ENCODE assay signal across 16 cellular contexts in genomic region chr19:48654299-48655059, GRCh38. TPM values are rescaled to one million over a fixed set of nuclear protein-coding genes. Genes with fewer than 3 reads are reported as not detected.
DNase-seq lines count a peak whose midpoint lies in the region; ATAC-seq and TF ChIP-seq lines count a peak whose summit lies in the region.
"Had no signal": no experiment of that assay in that cellular context is flagged by ENCODE, and none has a peak within 500 bp of the region (broad histone marks: within the 10 kb centered on the region; RNA-seq: fewer than 3 reads in every experiment).

No MANE protein-coding gene starts in this region.

- H3K4me3 ChIP-seq in OCI-LY7 (ENCODE audit: low read depth, low read length, poor library complexity, severe bottlenecking) (no peak overlapping the region), mesenchymal stem cell (ENCODE audit: insufficient read depth in 1 of 2, low read depth in 1 of 2, low read length in 2 of 2) (no peak overlapping the region)
- H3K4me3 ChIP-seq: breast epithelium had no signal

- H2AK5ac ChIP-seq in mesenchymal stem cell (ENCODE audit: low read length, severe bottlenecking) = no peak overlapping the region

- ATAC-seq in GM18498 (IDR thresholded peaks at IDR 0.05; ENCODE audit: unreplicated experiment) = no peak
- ATAC-seq: right cardiac atrium had no signal

- no peaks in the 10 kb centered on the region for H4K20me1 ChIP-seq in OCI-LY7 (ENCODE audit: insufficient read depth, low read length)

- peaks cover 8% of the 10 kb centered on the region for H3K27me3 Mint-ChIP-seq in activated CD4-positive, alpha-beta T cell treated with anti-CD3 and anti-CD28 coated beads, Interleukin-2, amount 10 ng/mL, durations not matched to agents 24 days and 14 days
- peaks cover 22% of the 10 kb centered on the region for H3K27me3 Mint-ChIP-seq in progenitor cell of endocrine pancreas

- H3K27ac ChIP-seq in OCI-LY7 (ENCODE audit: low read depth, low read length, poor library complexity, severe bottlenecking) (no peak overlapping the region), mesenchymal stem cell (ENCODE audit: low read length, poor library complexity, severe bottlenecking) (no peak overlapping the region)
- H3K27ac ChIP-seq: breast epithelium had no signal

- peaks cover 0 to 3% of the 10 kb centered on the region in 2 experiments for H3K27me3 ChIP-seq in mesenchymal stem cell (ENCODE audit: control insufficient read depth in 1 of 2, insufficient read depth in 1 of 2, low read length in 2 of 2)
- H3K27me3 ChIP-seq: breast epithelium had no signal

- no peak overlapping the region for H3K4me3 Mint-ChIP-seq in activated CD4-positive, alpha-beta T cell treated with anti-CD3 and anti-CD28 coated beads, Interleukin-2, amount 10 ng/mL, durations not matched to agents 24 days and 14 days
- no peak overlapping the region for H3K4me3 Mint-ChIP-seq in progenitor cell of endocrine pancreas (ENCODE audit: low read depth)
- H3K4me3 Mint-ChIP-seq: activated CD4-positive, alpha-beta memory T cell treated with anti-CD3 and anti-CD28 coated beads, Interleukin-2, amount 10 ng/mL, durations not matched to agents 7 days and 5 days had no signal

- H3K36me3 ChIP-seq in OCI-LY7 (ENCODE audit: insufficient read depth, low read length) = no peaks in the 10 kb centered on the region
- H3K36me3 ChIP-seq in mesenchymal stem cell (ENCODE audit: control insufficient read depth in 1 of 2, insufficient read depth in 2 of 2, low read depth in 1 of 2, low read length in 2 of 2) = no peaks in the 10 kb centered on the region
- H3K36me3 ChIP-seq: breast epithelium had no signal

- H2BK12ac ChIP-seq in mesenchymal stem cell (ENCODE audit: low read length in 2 of 2) = peak overlapping the region in 1 of 2 experiments; percentile 15

- no peaks in the 10 kb centered on the region for H3K36me3 Mint-ChIP-seq in activated CD4-positive, alpha-beta T cell treated with anti-CD3 and anti-CD28 coated beads, Interleukin-2, amount 10 ng/mL, durations not matched to agents 24 days and 14 days (ENCODE audit: low read depth)
- H3K36me3 Mint-ChIP-seq in progenitor cell of endocrine pancreas (ENCODE audit: insufficient read depth) = no peaks in the 10 kb centered on the region
- H3K36me3 Mint-ChIP-seq: CD4-positive, CD25-positive, alpha-beta regulatory T cell had no signal

- H2BK15ac ChIP-seq in mesenchymal stem cell (ENCODE audit: low read depth, poor library complexity, severe bottlenecking) = no peak overlapping the region

- intact Hi-C loops in OCI-LY7 (cut with micrococcal nuclease; ENCODE audit: unreplicated experiment) = no loop called here
- intact Hi-C loops in activated CD4-positive, alpha-beta T cell treated with anti-CD3 and anti-CD28 coated beads, Interleukin-2, amount 10 ng/mL, durations not matched to agents 24 days and 14 days (cut with micrococcal nuclease) = no loop called here

- H3K4me1 ChIP-seq in OCI-LY7 (ENCODE audit: insufficient read depth, low read length, poor library complexity, severe bottlenecking) = peaks cover 3% of the 10 kb centered on the region
- peaks cover 18% of the 10 kb centered on the region for H3K4me1 ChIP-seq in mesenchymal stem cell (ENCODE audit: control insufficient read depth, insufficient read depth, low read depth, low read length)
- H3K4me1 ChIP-seq: breast epithelium had no signal

- no peaks in the 10 kb centered on the region for H3K9me2 ChIP-seq in OCI-LY7 (ENCODE audit: insufficient read depth, low read length)

- no peak overlapping the region for H3K14ac ChIP-seq in mesenchymal stem cell (ENCODE audit: low read length in 2 of 2)

- CTCF ChIA-PET in OCI-LY7 (lab: Charles Lee; ENCODE audit: unreplicated experiment) = no interaction called here

- WGBS in mesenchymal stem cell = 75% methylated on average over 11 of the region's 11 CpGs

- no peak overlapping the region for H3K4me2 ChIP-seq in OCI-LY7 (ENCODE audit: low read length)
- H3K4me2 ChIP-seq in mesenchymal stem cell (ENCODE audit: low read length, poor library complexity, severe bottlenecking) = no peak overlapping the region

- BruUV-seq in OCI-LY7 (replicated peaks; lab: Mats Ljungman, UMichigan) = no TSS peak

- H3K79me1 ChIP-seq in mesenchymal stem cell (replicated peaks; ENCODE audit: low read length, poor library complexity, severe bottlenecking) = no peaks in the 10 kb centered on the region

- peak; percentile 64 for DNase-seq in COR-L47 (lab: John Stamatoyannopoulos, UW)
- no peak for DNase-seq in OCI-LY7 (ENCODE audit: low spot score)
- DNase-seq in mesenchymal stem cell = no peak
- DNase-seq in cortex of kidney (lab: John Stamatoyannopoulos, UW) = no peak
- no peak for DNase-seq in activated CD4-positive, alpha-beta T cell treated with anti-CD3 and anti-CD28 coated beads, Interleukin-2, amount 10 ng/mL, durations not matched to agents 24 days and 14 days
- DNase-seq in progenitor cell of endocrine pancreas (ENCODE audit: low spot score, unreplicated experiment) = no peak
- DNase-seq: activated CD4-positive, alpha-beta memory T cell treated with anti-CD3 and anti-CD28 coated beads, Interleukin-2, amount 10 ng/mL, durations not matched to agents 7 days and 5 days; activated effector memory CD4-positive, alpha-beta T cell treated with Interleukin-2 at 50 U/mL for 16 hours; CD4-positive, CD25-positive, alpha-beta regulatory T cell; right cardiac atrium; T-helper 9 cell had no signal

- POLR2A ChIA-PET in OCI-LY7 (lab: Charles Lee) = no interaction called here

- no peak overlapping the region for H3K23ac ChIP-seq in mesenchymal stem cell (ENCODE audit: low read length in 2 of 2)

- peak overlapping the region in 1 of 2 experiments; percentile 4 for H3K18ac ChIP-seq in mesenchymal stem cell (ENCODE audit: low read depth in 1 of 2, low read length in 2 of 2)

- H3K9me3 ChIP-seq in OCI-LY7 (ENCODE audit: low read length) (no peaks in the 10 kb centered on the region), mesenchymal stem cell (ENCODE audit: control insufficient read depth, low read length) (no peaks in the 10 kb centered on the region)
- H3K9me3 ChIP-seq: breast epithelium had no signal

- no peak for TF ChIP-seq CTCF in OCI-LY7 (conservative IDR thresholded peaks at IDR 0.05; ENCODE audit: low read length)
- no peak for TF ChIP-seq CTCF in progenitor cell of endocrine pancreas (IDR thresholded peaks at IDR 0.05; ENCODE audit: unreplicated experiment)

- peaks cover 13% of the 10 kb centered on the region for H3K4me1 Mint-ChIP-seq in activated CD4-positive, alpha-beta T cell treated with anti-CD3 and anti-CD28 coated beads, Interleukin-2, amount 10 ng/mL, durations not matched to agents 24 days and 14 days
- peaks cover 1% of the 10 kb centered on the region for H3K4me1 Mint-ChIP-seq in progenitor cell of endocrine pancreas (ENCODE audit: low read depth)

- TF ChIP-seq RAD21 in Ishikawa (IDR thresholded peaks at IDR 0.05; ENCODE audit: low read depth) = no peak

- no peak overlapping the region for H3K4ac ChIP-seq in mesenchymal stem cell (ENCODE audit: low read depth in 1 of 2, low read length in 2 of 2)

- H4K91ac ChIP-seq in mesenchymal stem cell (ENCODE audit: low read length) = no peak overlapping the region

- H3K9ac ChIP-seq in mesenchymal stem cell (ENCODE audit: low read length) = no peak overlapping the region

- TF ChIP-seq EP300 in Ishikawa (IDR thresholded peaks at IDR 0.05; ENCODE audit: borderline replicate concordance) = no peak

- no peak overlapping the region for H2BK120ac ChIP-seq in mesenchymal stem cell (ENCODE audit: low read depth, low read length)

- no peak overlapping the region for H3K27ac Mint-ChIP-seq in activated CD4-positive, alpha-beta T cell treated with anti-CD3 and anti-CD28 coated beads, Interleukin-2, amount 10 ng/mL, durations not matched to agents 24 days and 14 days
- H3K27ac Mint-ChIP-seq in progenitor cell of endocrine pancreas = no peak overlapping the region
- H3K27ac Mint-ChIP-seq: activated CD4-positive, alpha-beta memory T cell treated with anti-CD3 and anti-CD28 coated beads, Interleukin-2, amount 10 ng/mL, durations not matched to agents 7 days and 5 days had no signal

- H2AFZ ChIP-seq in OCI-LY7 (ENCODE audit: low read length) (0 out of 2 replicates have a peak overlapping the region, but pooled peaks have one; percentile 40), mesenchymal stem cell (ENCODE audit: low read depth, low read length) (no peak overlapping the region)

- H2BK5ac ChIP-seq in mesenchymal stem cell (ENCODE audit: low read depth, low read length, poor library complexity, severe bottlenecking) = no peak overlapping the region

- H4K8ac ChIP-seq in mesenchymal stem cell (ENCODE audit: low read length) = peak overlapping the region; percentile 55

- no peaks in the 10 kb centered on the region for H3K9me3 Mint-ChIP-seq in activated CD4-positive, alpha-beta T cell treated with anti-CD3 and anti-CD28 coated beads, Interleukin-2, amount 10 ng/mL, durations not matched to agents 24 days and 14 days
- peaks cover 4% of the 10 kb centered on the region for H3K9me3 Mint-ChIP-seq in progenitor cell of endocrine pancreas (ENCODE audit: low read depth)
- H3K9me3 Mint-ChIP-seq: activated CD4-positive, alpha-beta memory T cell treated with anti-CD3 and anti-CD28 coated beads, Interleukin-2, amount 10 ng/mL, durations not matched to agents 7 days and 5 days had no signal

- H3K79me2 ChIP-seq in OCI-LY7 (ENCODE audit: insufficient read depth, low read depth, low read length) = no peaks in the 10 kb centered on the region

RNA-seq across cellular contexts. Expression of gene CA11, which starts 8.5 kb away (rescaled TPM):
- total RNA-seq in OCI-LY7 (2014; rRNA removed; shearing (Covaris generic)) = 2.5 and 2.7 TPM in 2 replicates
- total RNA-seq in OCI-LY7 (2022) (4.6 and 10.8 TPM in 2 replicates), progenitor cell of endocrine pancreas (8.9 and 9.6 TPM in 2 replicates)
- polyA plus RNA-seq in mesenchymal stem cell (2013, experiment 1 of 2) = 30.0 TPM
- polyA plus RNA-seq in mesenchymal stem cell (2013, experiment 2 of 2) = 34.4 TPM
- 10.9 and 12.5 TPM in 2 replicates for total RNA-seq in activated CD4-positive, alpha-beta T cell treated with anti-CD3 and anti-CD28 coated beads, Interleukin-2, amount 10 ng/mL, durations not matched to agents 24 days and 14 days

RNA-seq across cellular contexts. Expression of gene DBP, which starts 17.3 kb away (rescaled TPM):
- 20.8 and 35.6 TPM in 2 replicates for total RNA-seq in OCI-LY7 (2014; rRNA removed; shearing (Covaris generic))
- total RNA-seq in OCI-LY7 (2022) = 15.7 and 19.0 TPM in 2 replicates
- polyA plus RNA-seq in mesenchymal stem cell (2013, experiment 1 of 2) = 4.2 TPM
- polyA plus RNA-seq in mesenchymal stem cell (2013, experiment 2 of 2) = 5.0 TPM
- 10.7 and 11.2 TPM in 2 replicates for total RNA-seq in activated CD4-positive, alpha-beta T cell treated with anti-CD3 and anti-CD28 coated beads, Interleukin-2, amount 10 ng/mL, durations not matched to agents 24 days and 14 days
- total RNA-seq in progenitor cell of endocrine pancreas = 5.1 and 5.3 TPM in 2 replicates

RNA-seq across cellular contexts. Expression of gene NTN5, which starts 18.3 kb away (rescaled TPM):
- 0.16 TPM in 1 of 2 replicates, not detected in the other for total RNA-seq in OCI-LY7 (2014; rRNA removed; shearing (Covaris generic))
- total RNA-seq in OCI-LY7 (2022) = 0.20 and 0.53 TPM in 2 replicates
- 0.28 TPM for polyA plus RNA-seq in mesenchymal stem cell (2013, experiment 1 of 2)
- 0.29 TPM for polyA plus RNA-seq in mesenchymal stem cell (2013, experiment 2 of 2)
- total RNA-seq in activated CD4-positive, alpha-beta T cell treated with anti-CD3 and anti-CD28 coated beads, Interleukin-2, amount 10 ng/mL, durations not matched to agents 24 days and 14 days = 0.30 and 0.78 TPM in 2 replicates
- 0.91 and 1.0 TPM in 2 replicates for total RNA-seq in progenitor cell of endocrine pancreas
- total RNA-seq: HT1080, kidney epithelial cell had no signal

RNA-seq across cellular contexts. Expression of gene SPHK2, which starts 35.2 kb away (rescaled TPM):
- 12.4 and 18.2 TPM in 2 replicates for total RNA-seq in OCI-LY7 (2014; rRNA removed; shearing (Covaris generic))
- 33.3 and 34.8 TPM in 2 replicates for total RNA-seq in OCI-LY7 (2022)
- polyA plus RNA-seq in mesenchymal stem cell (2013, experiment 1 of 2) = 9.1 TPM
- 9.4 TPM for polyA plus RNA-seq in mesenchymal stem cell (2013, experiment 2 of 2)
- 36.4 and 39.0 TPM in 2 replicates for total RNA-seq in activated CD4-positive, alpha-beta T cell treated with anti-CD3 and anti-CD28 coated beads, Interleukin-2, amount 10 ng/mL, durations not matched to agents 24 days and 14 days
- 137 and 138 TPM in 2 replicates for total RNA-seq in progenitor cell of endocrine pancreas

RNA-seq across cellular contexts. Expression of gene RPL18, which starts 35.5 kb away (rescaled TPM):
- total RNA-seq in OCI-LY7 (2014; rRNA removed; shearing (Covaris generic)) = 3,527 and 5,064 TPM in 2 replicates
- 1,333 and 1,494 TPM in 2 replicates for total RNA-seq in OCI-LY7 (2022)
- 1,704 TPM for polyA plus RNA-seq in mesenchymal stem cell (2013, experiment 1 of 2)
- polyA plus RNA-seq in mesenchymal stem cell (2013, experiment 2 of 2) = 1,641 TPM
- total RNA-seq in activated CD4-positive, alpha-beta T cell treated with anti-CD3 and anti-CD28 coated beads, Interleukin-2, amount 10 ng/mL, durations not matched to agents 24 days and 14 days = 1,885 and 1,938 TPM in 2 replicates
- total RNA-seq in progenitor cell of endocrine pancreas = 1,379 and 1,392 TPM in 2 replicates
